Comparison of ENCODE assay signal across 16 cellular contexts in the genomic region with DNA sequence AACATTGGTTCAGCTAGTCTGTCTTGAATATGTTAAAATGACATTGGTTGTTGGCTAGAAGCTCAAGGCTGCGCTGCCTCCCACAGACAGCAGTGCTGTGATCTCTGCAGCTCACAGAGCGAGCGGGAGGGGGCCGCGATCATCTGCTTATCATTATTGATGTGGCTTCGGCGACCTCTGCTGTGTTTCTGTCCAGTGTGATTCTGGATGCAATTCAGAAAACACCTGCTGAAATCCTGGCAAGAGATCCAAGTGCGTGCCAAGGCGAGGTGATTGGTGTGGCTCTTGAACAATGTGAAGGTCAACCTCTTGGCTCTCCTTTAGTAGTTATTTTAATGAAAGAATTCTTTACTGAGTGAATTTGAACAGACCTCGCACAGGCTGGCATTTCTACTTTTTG.
DNase-seq lines count a peak whose midpoint lies in the region; ATAC-seq and TF ChIP-seq lines count a peak whose summit lies in the region.
"Had no signal": no experiment of that assay in that cellular context is flagged by ENCODE, and none has a peak within 500 bp of the region (broad histone marks: within the 10 kb centered on the region; RNA-seq: fewer than 3 reads in every experiment).

No MANE protein-coding gene starts in this region.

- no peak overlapping the region for H3K4me3 ChIP-seq in upper lobe of left lung
- H3K4me3 ChIP-seq: mucosa of descending colon, psoas muscle had no signal

- intact Hi-C loops in left colon (cut with DNase I, micrococcal nuclease), result no loop called here

- TF ChIP-seq EP300 in upper lobe of left lung (IDR thresholded peaks at IDR 0.05), result no peak

- no peaks in the 10 kb centered on the region for H3K36me3 ChIP-seq in upper lobe of left lung

- TF ChIP-seq POLR2A in upper lobe of left lung (IDR thresholded peaks at IDR 0.05), result no peak

- no peaks in the 10 kb centered on the region for H3K27me3 ChIP-seq in upper lobe of left lung

- no peak overlapping the region for H3K27ac ChIP-seq in upper lobe of left lung
- H3K27ac ChIP-seq: HL-60, psoas muscle had no signal

- ATAC-seq in left colon (peak; percentile 22), upper lobe of left lung (ENCODE audit: low FRiP score in 2 of 2) (no peak), HG03354 (IDR thresholded peaks at IDR 0.05; ENCODE audit: poor library complexity, severe bottlenecking, unreplicated experiment) (no peak)
- ATAC-seq: mucosa of descending colon, psoas muscle had no signal

- no peaks in the 10 kb centered on the region for H3K4me1 ChIP-seq in upper lobe of left lung
- H3K4me1 ChIP-seq: psoas muscle had no signal

- TF ChIP-seq CTCF in upper lobe of left lung (IDR thresholded peaks at IDR 0.05), result no peak

- H3K9me3 ChIP-seq in upper lobe of left lung, result no peaks in the 10 kb centered on the region
- H3K9me3 ChIP-seq: mucosa of descending colon, psoas muscle had no signal

- WGBS in upper lobe of left lung, 2 donors, result 50 to 56% methylated on average over 10 of the region's 10 CpGs

- peak; percentile 6 for DNase-seq in stimulated activated CD4-positive, alpha-beta T cell treated with anti-CD3 and anti-CD28 coated beads, Interleukin-15, amount 100 ng/mL, for 24 hours
- DNase-seq in stimulated activated CD4-positive, alpha-beta T cell treated with anti-CD3 and anti-CD28 coated beads, Interleukin-2, amount 100 ng/mL, for 48 hours, result no peak
- DNase-seq in astrocyte of the hippocampus (ENCODE audit: low read depth, low spot score), result peak; percentile 29
- no peak for DNase-seq in left colon
- peak; percentile 31 to 37 for DNase-seq in upper lobe of left lung
- no peak for DNase-seq in A172 (ENCODE audit: low spot score)
- DNase-seq in activated T-cell treated with anti-CD3 and anti-CD28 coated beads for 4 hours, result no peak
- DNase-seq: activated T-cell treated with anti-CD3 and anti-CD28 coated beads, Interleukin-2, amount 50 U/mL, for 24 hours; amniotic stem cell; H9; mucosa of descending colon; NCI-H2107; psoas muscle; trophoblast cell had no signal

Comparison
In these comparisons a context has a peak if more than half of its experiments do, and no peak if none do; other contexts are left out.
1. DNase-seq: peak in stimulated activated CD4-positive, alpha-beta T cell treated with anti-CD3 and anti-CD28 coated beads, Interleukin-15, amount 100 ng/mL, for 24 hours (single experiment), astrocyte of the hippocampus (single experiment) and upper lobe of left lung (2 of 2); none in stimulated activated CD4-positive, alpha-beta T cell treated with anti-CD3 and anti-CD28 coated beads, Interleukin-2, amount 100 ng/mL, for 48 hours (0 of 2), left colon (0 of 2), A172 (single experiment) and activated T-cell treated with anti-CD3 and anti-CD28 coated beads for 4 hours (single experiment).